ENCODE assay signal across 16 cellular contexts in genomic region chr1:204664251-204664650, GRCh38. TPM values are rescaled to one million over a fixed set of nuclear protein-coding genes. Genes with fewer than 3 reads are reported as not detected.
DNase-seq lines count a peak whose midpoint lies in the region; ATAC-seq and TF ChIP-seq lines count a peak whose summit lies in the region.
"Had no signal": no experiment of that assay in that cellular context is flagged by ENCODE, and none has a peak within 500 bp of the region (broad histone marks: within the 10 kb centered on the region; RNA-seq: fewer than 3 reads in every experiment).

No MANE protein-coding gene starts in this region.

- TF ChIP-seq CTCF in brain (conservative IDR thresholded peaks at IDR 0.05) (no peak), SK-N-SH (IDR thresholded peaks at IDR 0.05) (no peak)

- H3K27me3 ChIP-seq in neuron (ENCODE audit: insufficient read depth, low read length): no peaks in the 10 kb centered on the region
- H3K27me3 ChIP-seq in SK-N-SH (ENCODE audit: insufficient read depth): peaks cover 8% of the 10 kb centered on the region; the same call in 1 of the 2 replicates
- no peaks in the 10 kb centered on the region for H3K27me3 ChIP-seq in CD4-positive, alpha-beta memory T cell (ENCODE audit: insufficient read depth, low read length)
- H3K27me3 ChIP-seq: BLaER1 had no signal

- peaks cover 55% of the 10 kb centered on the region for H3K4me1 Mint-ChIP-seq in brain
- H3K4me1 Mint-ChIP-seq in activated naive CD4-positive, alpha-beta T cell treated with anti-CD3 and anti-CD28 coated beads for 36 hours (ENCODE audit: low read depth): no peaks in the 10 kb centered on the region
- no peaks in the 10 kb centered on the region for H3K4me1 Mint-ChIP-seq in CD4-positive, alpha-beta memory T cell
- H3K4me1 Mint-ChIP-seq: CD14-positive monocyte had no signal

- H3K27ac Mint-ChIP-seq in brain: peak overlapping the region; percentile 35 to 95 (median 86)
- H3K27ac Mint-ChIP-seq in activated naive CD4-positive, alpha-beta T cell treated with anti-CD3 and anti-CD28 coated beads for 36 hours: no peak overlapping the region
- H3K27ac Mint-ChIP-seq in CD4-positive, alpha-beta memory T cell: no peak overlapping the region
- H3K27ac Mint-ChIP-seq: CD14-positive monocyte; CD8-positive, alpha-beta T cell had no signal

- DNase-seq in medulla oblongata (ENCODE audit: extremely low spot score): peak; percentile 28
- DNase-seq in activated naive CD4-positive, alpha-beta T cell treated with anti-CD3 and anti-CD28 coated beads for 36 hours: no peak
- DNase-seq in SK-N-SH: no peak
- no peak for DNase-seq in CD4-positive, alpha-beta memory T cell
- DNase-seq: Calu3; CD8-positive, alpha-beta T cell; DMS79 treated with DMSO at 0.1 percent for 48 hours; GF-D8; GOT3; H7 had no signal

- H3K36me3 Mint-ChIP-seq in brain: peaks cover 9% of the 10 kb centered on the region
- no peaks in the 10 kb centered on the region for H3K36me3 Mint-ChIP-seq in activated naive CD4-positive, alpha-beta T cell treated with anti-CD3 and anti-CD28 coated beads for 36 hours (ENCODE audit: low read depth)
- H3K36me3 Mint-ChIP-seq in CD4-positive, alpha-beta memory T cell: no peaks in the 10 kb centered on the region
- H3K36me3 Mint-ChIP-seq: CD14-positive monocyte; CD8-positive, alpha-beta T cell had no signal

- TF ChIP-seq RAD21 in SK-N-SH (IDR thresholded peaks at IDR 0.05; ENCODE audit: low read length): no peak

- WGBS in SK-N-SH (ENCODE audit: low lambda C conversion rate): 60% methylated on average over 9 of the region's 10 CpGs

- TF ChIP-seq EP300 in SK-N-SH (IDR thresholded peaks at IDR 0.05; ENCODE audit: borderline replicate concordance in 1 of 2, low read depth in 1 of 2, low read length in 1 of 2): no peak

- H3K4me3 ChIP-seq in neuron (ENCODE audit: low read length): peak overlapping the region; percentile 3
- H3K4me3 ChIP-seq in SK-N-SH (ENCODE audit: low read depth in 2 of 2, low read length in 1 of 2): no peak overlapping the region
- no peak overlapping the region for H3K4me3 ChIP-seq in CD4-positive, alpha-beta memory T cell (ENCODE audit: low read length in 2 of 2)
- H3K4me3 ChIP-seq: BLaER1 had no signal

- intact Hi-C loops in activated naive CD4-positive, alpha-beta T cell treated with anti-CD3 and anti-CD28 coated beads for 36 hours (cut with micrococcal nuclease): no loop called here
- intact Hi-C loops in CD4-positive, alpha-beta memory T cell (cut with micrococcal nuclease): no loop called here

- POLR2A ChIA-PET in SK-N-SH (lab: Yijun Ruan, JAX): no interaction called here
- POLR2A ChIA-PET in CD4-positive, alpha-beta memory T cell (lab: Charles Lee; ENCODE audit: partially characterized antibody): no interaction called here

- no peaks in the 10 kb centered on the region for H3K27me3 Mint-ChIP-seq in brain
- no peaks in the 10 kb centered on the region for H3K27me3 Mint-ChIP-seq in activated naive CD4-positive, alpha-beta T cell treated with anti-CD3 and anti-CD28 coated beads for 36 hours (ENCODE audit: low read depth)
- H3K27me3 Mint-ChIP-seq in CD4-positive, alpha-beta memory T cell: peaks cover 6 to 16% of the 10 kb centered on the region in 2 donors

- H3K9me3 ChIP-seq in neuron (ENCODE audit: low read length) (no peaks in the 10 kb centered on the region), SK-N-SH (no peaks in the 10 kb centered on the region)
- no peaks in the 10 kb centered on the region for H3K9me3 ChIP-seq in CD4-positive, alpha-beta memory T cell (ENCODE audit: control insufficient read depth in 1 of 2, low read length in 2 of 2)
- H3K9me3 ChIP-seq: BLaER1 had no signal

- H3K4me3 Mint-ChIP-seq in brain: peak overlapping the region; percentile 8 to 63 (median 27)
- no peak overlapping the region for H3K4me3 Mint-ChIP-seq in activated naive CD4-positive, alpha-beta T cell treated with anti-CD3 and anti-CD28 coated beads for 36 hours
- no peak overlapping the region for H3K4me3 Mint-ChIP-seq in CD4-positive, alpha-beta memory T cell
- H3K4me3 Mint-ChIP-seq: CD14-positive monocyte; CD8-positive, alpha-beta T cell had no signal

- no peak overlapping the region for H3K9ac ChIP-seq in SK-N-SH
- H3K9ac ChIP-seq: BLaER1 had no signal

- no peak overlapping the region for H3K4me2 ChIP-seq in SK-N-SH
- H3K4me2 ChIP-seq: BLaER1 had no signal

- CTCF ChIA-PET in activated naive CD4-positive, alpha-beta T cell treated with anti-CD3 and anti-CD28 coated beads for 36 hours (lab: Charles Lee): interaction anchor here (0.6 to 0.8 kb wide), 2 partner anchors 82 to 186 kb away, joined by 3 read pairs; no protein-coding TSS in a partner anchor
- CTCF ChIA-PET in SK-N-SH (lab: Yijun Ruan, JAX): interaction anchor here (0.8 to 1.6 kb wide), 4 partner anchors 54 to 143 kb away, joined by 3 to 7 read pairs (median 4); no protein-coding TSS in a partner anchor
- CTCF ChIA-PET in CD4-positive, alpha-beta memory T cell (lab: Charles Lee; ENCODE audit: partially characterized antibody): no interaction called here

- H3K9me2 ChIP-seq in SK-N-SH: no peaks in the 10 kb centered on the region

- peaks cover 0 to 4% (median 0%) of the 10 kb centered on the region in 5 experiments for H3K9me3 Mint-ChIP-seq in brain
- H3K9me3 Mint-ChIP-seq in activated naive CD4-positive, alpha-beta T cell treated with anti-CD3 and anti-CD28 coated beads for 36 hours: no peaks in the 10 kb centered on the region
- no peaks in the 10 kb centered on the region for H3K9me3 Mint-ChIP-seq in CD4-positive, alpha-beta memory T cell
- H3K9me3 Mint-ChIP-seq: CD14-positive monocyte; CD8-positive, alpha-beta T cell had no signal

- H3K36me3 ChIP-seq in neuron (ENCODE audit: insufficient read depth, low read length): no peaks in the 10 kb centered on the region
- H3K36me3 ChIP-seq in SK-N-SH (replicated peaks in 1 of 2; ENCODE audit: control insufficient read depth in 1 of 2, insufficient read depth in 2 of 2, low read length in 1 of 2): no peaks in the 10 kb centered on the region
- H3K36me3 ChIP-seq in CD4-positive, alpha-beta memory T cell (ENCODE audit: insufficient read depth, low read length): no peaks in the 10 kb centered on the region

- ATAC-seq in HG02610 (IDR thresholded peaks at IDR 0.05; ENCODE audit: unreplicated experiment): no peak
- ATAC-seq: CD8-positive, alpha-beta T cell had no signal

- H3K79me2 ChIP-seq in SK-N-SH (ENCODE audit: insufficient read depth): no peaks in the 10 kb centered on the region

- no peaks in the 10 kb centered on the region for H4K20me1 ChIP-seq in SK-N-SH (ENCODE audit: insufficient read depth)

- peaks cover 23% of the 10 kb centered on the region for H3K4me1 ChIP-seq in neuron (ENCODE audit: insufficient read depth, low read length)
- peaks cover 0 to 5% of the 10 kb centered on the region in 2 experiments; a peak in 1 of 4 replicates for H3K4me1 ChIP-seq in SK-N-SH (ENCODE audit: control insufficient read depth in 1 of 2, insufficient read depth in 2 of 2, low read depth in 1 of 2, low read length in 1 of 2)
- no peaks in the 10 kb centered on the region for H3K4me1 ChIP-seq in CD4-positive, alpha-beta memory T cell (ENCODE audit: insufficient read depth, low read length)

- no peaks in the 10 kb centered on the region for H3F3A ChIP-seq in SK-N-SH (replicated peaks; ENCODE audit: insufficient read depth)

- H3K27ac ChIP-seq in SK-N-SH (ENCODE audit: low read depth in 2 of 2, low read length in 1 of 2): no peak overlapping the region
- H3K27ac ChIP-seq in CD4-positive, alpha-beta memory T cell (ENCODE audit: low read depth, low read length): no peak overlapping the region
- H3K27ac ChIP-seq: BLaER1, HL-60 had no signal

- H2AFZ ChIP-seq in neuron (ENCODE audit: low read depth, low read length): peak overlapping the region; percentile 0
- H2AFZ ChIP-seq in SK-N-SH (ENCODE audit: low read depth): no peak overlapping the region

TF ChIP-seq in SK-N-SH, 30 proteins besides CTCF, POLR2A, EP300 and RAD21 (continues in another document):
- TF ChIP-seq REST (IDR thresholded peaks at IDR 0.05; ENCODE audit: low read depth, low read length): no peak
- TF ChIP-seq MEF2A (IDR thresholded peaks at IDR 0.05; ENCODE audit: borderline replicate concordance, low read depth): no peak
- no peak for TF ChIP-seq JUND (IDR thresholded peaks at IDR 0.05)
- no peak for TF ChIP-seq RCOR1 (IDR thresholded peaks at IDR 0.05; ENCODE audit: low read length)
- no peak for TF ChIP-seq POLR2AphosphoS5 (IDR thresholded peaks at IDR 0.05; ENCODE audit: low read depth, low read length)
- no peak for TF ChIP-seq NRF1 (IDR thresholded peaks at IDR 0.05; ENCODE audit: low read depth, low read length)
- TF ChIP-seq RFX5 (IDR thresholded peaks at IDR 0.05; ENCODE audit: low read length): no peak

RNA-seq across cellular contexts. Expression of gene LRRN2, which starts 21.3 kb away (rescaled TPM):
- polyA plus RNA-seq in brain (ENCODE audit: insufficient read depth, low read depth, low replicate concordance): 9.2 TPM
- not detected for total RNA-seq in activated naive CD4-positive, alpha-beta T cell treated with anti-CD3 and anti-CD28 coated beads for 36 hours
- polyA plus RNA-seq in SK-N-SH (2012; rRNA removed): not detected in 2 replicates
- not detected in 2 replicates for polyA plus RNA-seq in SK-N-SH (2012; cell fraction: cytosol; rRNA removed)
- polyA plus RNA-seq in SK-N-SH (2012; cell fraction: nucleus; rRNA removed): not detected in 2 replicates
- not detected for total RNA-seq in CD4-positive, alpha-beta memory T cell
- not detected for polyA plus RNA-seq in CD4-positive, alpha-beta memory T cell
- total RNA-seq: Calu3; CD8-positive, alpha-beta T cell had no signal
- polyA plus RNA-seq: CD14-positive monocyte had no signal

Comparison
In these comparisons a context has a peak if more than half of its experiments do, and no peak if none do; other contexts are left out.
1. H3K27ac Mint-ChIP-seq: peak in brain (5 of 5); none in activated naive CD4-positive, alpha-beta T cell treated with anti-CD3 and anti-CD28 coated beads for 36 hours (single experiment) and CD4-positive, alpha-beta memory T cell (0 of 7).
2. H3K4me3 Mint-ChIP-seq: peak in brain (5 of 5); none in activated naive CD4-positive, alpha-beta T cell treated with anti-CD3 and anti-CD28 coated beads for 36 hours (single experiment) and CD4-positive, alpha-beta memory T cell (0 of 8).
3. RNA of gene LRRN2, which starts 21.3 kb away (polyA plus RNA-seq): 9.2 TPM in brain (single experiment); not detected in SK-N-SH and not detected in CD4-positive, alpha-beta memory T cell; every median in the first group is over 10 times any median in the second.